20 cellular contexts compared by ENCODE assay signal in the genomic region with DNA sequence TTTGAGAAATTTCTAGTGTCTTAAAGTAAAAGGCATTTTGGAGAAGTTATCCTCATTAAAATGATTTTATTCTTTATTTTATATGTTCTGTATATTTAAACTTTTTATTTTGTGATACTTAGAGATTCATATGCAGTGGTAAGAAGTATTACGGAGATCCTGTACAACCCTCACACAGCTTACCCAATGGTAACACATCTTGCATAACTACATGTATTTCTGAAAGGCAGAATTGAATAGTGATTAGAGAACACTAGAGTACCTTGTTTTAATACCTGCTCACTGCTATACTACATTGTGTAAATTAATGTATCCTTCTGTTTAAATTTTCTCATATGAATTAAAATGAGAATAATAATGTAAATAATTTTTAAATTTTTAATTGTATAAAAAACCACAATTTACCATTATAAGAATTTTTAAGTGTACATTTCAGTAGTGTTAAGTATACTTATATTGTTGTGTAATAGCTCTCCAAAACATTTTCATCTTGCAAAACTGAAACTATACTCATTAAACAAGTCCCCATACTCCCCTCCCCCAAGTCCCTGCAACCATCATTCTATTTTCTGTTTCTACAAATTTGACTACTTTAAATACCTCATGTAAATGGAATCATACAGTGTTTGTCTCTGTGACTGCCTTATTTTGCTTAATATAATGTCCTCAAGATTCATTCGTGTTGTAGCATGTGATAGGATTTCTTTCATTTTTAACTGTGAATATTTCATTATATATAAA. TPM values are rescaled to one million over a fixed set of nuclear protein-coding genes. Genes with fewer than 3 reads are reported as not detected.
DNase-seq lines count a peak whose midpoint lies in the region; ATAC-seq, FAIRE-seq and TF ChIP-seq lines count a peak whose summit lies in the region.
"Had no signal": no experiment of that assay in that cellular context is flagged by ENCODE, and none has a peak within 500 bp of the region (broad histone marks: within the 10 kb centered on the region; RNA-seq: fewer than 3 reads in every experiment).

No MANE protein-coding gene starts in this region.

- H3K9me3 ChIP-seq in lower lobe of right lung (no peaks in the 10 kb centered on the region), GM23248 (ENCODE audit: low read depth) (no peaks in the 10 kb centered on the region)
- H3K9me3 ChIP-seq: SJSA1 had no signal

- peak; percentile 39 for ATAC-seq in HG02610 (IDR thresholded peaks at IDR 0.05; ENCODE audit: unreplicated experiment)
- ATAC-seq in lower lobe of right lung = peak; percentile 67 to 78
- ATAC-seq: Right ventricle myocardium inferior had no signal

- no peak overlapping the region for H2AFZ ChIP-seq in GM23248

- no peak overlapping the region for H3K4me3 ChIP-seq in lower lobe of right lung
- no peak overlapping the region for H3K4me3 ChIP-seq in GM23248
- H3K4me3 ChIP-seq: SJSA1 had no signal

- no peaks in the 10 kb centered on the region for H4K20me1 ChIP-seq in GM23248 (ENCODE audit: insufficient read depth)

- H3K36me3 ChIP-seq in lower lobe of right lung (no peaks in the 10 kb centered on the region), GM23248 (ENCODE audit: low read depth) (no peaks in the 10 kb centered on the region)
- H3K36me3 ChIP-seq: SJSA1 had no signal

- WGBS in GM23248 (ENCODE audit: low coverage in 1 of 2, low lambda C conversion rate in 2 of 2, missing lambda C conversion rate in 2 of 2), 2 experiments = 67 to 70% methylated on average over 2 of the region's 2 CpGs

- H3K4me1 ChIP-seq in lower lobe of right lung (no peaks in the 10 kb centered on the region), GM23248 (ENCODE audit: insufficient read depth) (no peaks in the 10 kb centered on the region)
- H3K4me1 ChIP-seq: SJSA1 had no signal

- H3K27me3 ChIP-seq in lower lobe of right lung (ENCODE audit: low read depth) (no peaks in the 10 kb centered on the region), GM23248 (replicated peaks; ENCODE audit: insufficient read depth) (no peaks in the 10 kb centered on the region; the same call in 1 of the 2 replicates)
- H3K27me3 ChIP-seq: SJSA1 had no signal

- in situ Hi-C loops in G401 (cut with HindIII; ENCODE audit: low sequenced_read_pairs) = no loop called here
- in situ Hi-C loops in GM23248 (cut with MboI) = no loop called here

- DNase-seq in OCI-M1 (lab: John Stamatoyannopoulos, UW) (peak; percentile 29), lower lobe of right lung (no peak), COR-L47 (lab: John Stamatoyannopoulos, UW) (no peak), G401 (ENCODE audit: low spot score) (no peak), GM23248 (no peak)
- DNase-seq: 8988T; C1 segment of cervical spinal cord; CD8-positive, alpha-beta memory T cell; DMS53; NCI-H1092 treated with DMSO at 0.1 percent for 48 hours; NCI-H146; NCI-H2081; NCI-H2171; NCI-H345; NCI-H524; NCI-H774 had no signal

- H3K27ac ChIP-seq in lower lobe of right lung (no peak overlapping the region), GM23248 (no peak overlapping the region)
- H3K27ac ChIP-seq: SJSA1 had no signal

- H3F3A ChIP-seq in GM23248 (ENCODE audit: insufficient read depth) = no peaks in the 10 kb centered on the region

- peak; percentile 30 for FAIRE-seq in G401.6 (lab: Jason Lieb, UNC)

- no peaks in the 10 kb centered on the region for H3K9me2 ChIP-seq in GM23248 (ENCODE audit: insufficient read depth)

- H3K4me2 ChIP-seq in GM23248 (ENCODE audit: unreplicated experiment) = no peak overlapping the region

- no peak overlapping the region for H3K9ac ChIP-seq in GM23248

- no peak for TF ChIP-seq CTCF in lower lobe of right lung (IDR thresholded peaks at IDR 0.05)

- H3K79me2 ChIP-seq in GM23248 (ENCODE audit: insufficient read depth) = no peaks in the 10 kb centered on the region

- intact Hi-C loops in lower lobe of right lung (cut with DNase I) = no loop called here

RNA-seq across cellular contexts. Expression of gene INTS12, which starts 45.4 kb away (rescaled TPM):
- total RNA-seq in lower lobe of right lung = 19.1 TPM
- 15.3 and 30.1 TPM in 2 replicates for total RNA-seq in G401 (2014; rRNA removed; shearing (Covaris generic))
- total RNA-seq in GM23248 (2014; rRNA removed; shearing (Covaris generic)) = 13.7 and 16.5 TPM in 2 replicates
- 24.6 and 25.7 TPM in 2 replicates for polyA plus RNA-seq in GM23248 (2016; fragmentation: Nextera tagmentation; extraction: Ambion mirVana)

RNA-seq across cellular contexts. Expression of gene GSTCD, which starts 45.5 kb away (rescaled TPM):
- total RNA-seq in lower lobe of right lung = 6.7 TPM
- 22.2 and 45.4 TPM in 2 replicates for total RNA-seq in G401 (2014; rRNA removed; shearing (Covaris generic))
- 5.7 and 6.7 TPM in 2 replicates for total RNA-seq in GM23248 (2014; rRNA removed; shearing (Covaris generic))
- 2.9 and 3.4 TPM in 2 replicates for polyA plus RNA-seq in GM23248 (2016; fragmentation: Nextera tagmentation; extraction: Ambion mirVana)
